26 cellular contexts compared by ENCODE assay signal in the genomic region with DNA sequence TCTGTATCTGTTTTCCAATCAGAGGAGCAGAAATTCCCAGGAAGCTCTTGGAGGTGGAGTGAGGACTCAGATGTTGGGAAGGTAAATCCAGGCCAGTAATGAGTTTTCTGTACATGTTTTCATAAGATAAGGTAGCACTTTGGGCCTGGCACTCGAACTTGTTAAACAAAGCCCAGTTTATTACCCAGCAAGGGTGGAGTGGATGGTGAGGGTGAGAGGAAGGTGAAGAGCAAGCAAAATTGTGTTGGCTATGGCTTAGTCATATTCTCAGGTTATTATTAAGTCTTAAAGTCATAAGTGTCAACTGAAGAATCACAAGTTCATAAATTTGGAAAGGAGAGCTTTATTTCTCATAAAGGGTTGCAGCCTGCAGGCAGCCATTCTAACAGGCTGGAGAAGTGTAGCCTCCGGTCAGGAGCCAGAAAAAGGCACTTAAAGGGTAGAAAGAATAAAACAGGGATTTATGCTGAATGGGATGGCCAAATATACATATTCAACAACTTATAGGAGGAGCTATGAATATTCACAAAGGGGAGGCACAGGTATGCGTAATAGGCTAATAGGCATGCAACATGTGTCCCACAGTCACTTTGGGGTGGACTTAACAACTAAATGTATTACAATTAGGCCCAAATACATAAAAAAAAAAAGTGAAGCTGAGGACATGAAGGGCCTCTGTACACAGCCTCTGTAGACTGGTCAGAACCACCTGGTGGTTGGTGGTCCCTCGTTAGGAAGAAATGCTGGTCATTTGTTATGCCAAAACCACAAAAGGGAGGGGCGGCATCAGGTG.
"Had no signal": no experiment of that assay in that cellular context is flagged by ENCODE, and none has a peak within 500 bp of the region (broad histone marks: within the 10 kb centered on the region; RNA-seq: fewer than 3 reads in every experiment).

No MANE protein-coding gene starts in this region.

- H3K9me3 ChIP-seq: adrenal gland, ascending aorta, left ventricle myocardium inferior, neutrophil, ovary, psoas muscle, right atrium auricular region, thyroid gland had no signal

- H3K4me3 ChIP-seq: adrenal gland, ascending aorta, left ventricle myocardium inferior, ovary, psoas muscle, right atrium auricular region, thyroid gland had no signal

- H3K9me3 Mint-ChIP-seq: activated CD4-positive, alpha-beta memory T cell treated with anti-CD3 and anti-CD28 coated beads for 36 hours; activated T-helper 1 cell treated with anti-CD3 and anti-CD28 coated beads, Interleukin-12 subunit alpha, Interleukin-12 subunit beta, Interleukin-2, Interleukin-4 antibody, amounts not matched to agents 30 ng/mL and 10 ng/mL and 1 ng/mL, durations not matched to agents 14 hours and 24 hours and 36 hours; natural killer cell had no signal

- H3K36me3 Mint-ChIP-seq: activated CD4-positive, alpha-beta memory T cell treated with anti-CD3 and anti-CD28 coated beads for 36 hours; activated naive CD4-positive, alpha-beta T cell treated with anti-CD3 and anti-CD28 coated beads, Interleukin-2, amount 50 U/mL, for 72 hours; immature natural killer cell; mesothelial cell of epicardium; natural killer cell had no signal

- H3K4me1 Mint-ChIP-seq: immature natural killer cell, natural killer cell, T-helper 17 cell had no signal

- ATAC-seq: activated naive CD4-positive, alpha-beta T cell treated with anti-CD3 and anti-CD28 coated beads, Interleukin-2, amount 50 U/mL, for 72 hours; foreskin keratinocyte; natural killer cell; psoas muscle; stimulated activated naive CD8-positive, alpha-beta T cell treated with anti-CD3 and anti-CD28 coated beads, Interleukin-15, Interleukin-2, amounts not matched to agents 100 U/mL and 50 U/mL, for 24 hours; T-helper 17 cell had no signal

- H3K27me3 ChIP-seq: adrenal gland, ascending aorta, brain microvascular endothelial cell, foreskin keratinocyte, neutrophil, ovary, right atrium auricular region, thyroid gland had no signal

- H3K4me3 Mint-ChIP-seq: activated CD4-positive, alpha-beta memory T cell treated with anti-CD3 and anti-CD28 coated beads for 36 hours; activated T-helper 1 cell treated with anti-CD3 and anti-CD28 coated beads, Interleukin-12 subunit alpha, Interleukin-12 subunit beta, Interleukin-2, Interleukin-4 antibody, amounts not matched to agents 30 ng/mL and 10 ng/mL and 1 ng/mL, durations not matched to agents 14 hours and 24 hours and 36 hours; immature natural killer cell; mesothelial cell of epicardium; natural killer cell; T-helper 17 cell had no signal

- DNase-seq: activated CD4-positive, alpha-beta memory T cell treated with anti-CD3 and anti-CD28 coated beads for 36 hours; activated CD4-positive, alpha-beta T cell treated with anti-CD3 and anti-CD28 coated beads for 4 hours; activated CD4-positive, CD25-positive, alpha-beta regulatory T cell; activated T-cell treated with anti-CD3 and anti-CD28 coated beads for 4 hours; adrenal gland; brain microvascular endothelial cell; caudate nucleus; effector memory CD4-positive, alpha-beta T cell; foreskin keratinocyte; immature natural killer cell; left ventricle myocardium inferior; mammary epithelial cell; natural killer cell; ovary; psoas muscle; stimulated activated CD4-positive, alpha-beta T cell treated with anti-CD3 and anti-CD28 coated beads, Interleukin-4, amount 100 ng/mL, for 4 hours; stimulated activated naive CD8-positive, alpha-beta T cell treated with anti-CD3 and anti-CD28 coated beads, Interleukin-15, Interleukin-2, amounts not matched to agents 100 U/mL and 50 U/mL, for 24 hours; substantia nigra; T-helper 17 cell; thyroid gland had no signal

- H3K4me1 ChIP-seq: adrenal gland, ascending aorta, foreskin keratinocyte, left ventricle myocardium inferior, psoas muscle, right atrium auricular region, thyroid gland had no signal

- H3K27ac ChIP-seq: adrenal gland, ascending aorta, brain microvascular endothelial cell, foreskin keratinocyte, left ventricle myocardium inferior, neutrophil, ovary, psoas muscle, right atrium auricular region, thyroid gland had no signal

- H3K36me3 ChIP-seq: adrenal gland, ascending aorta, brain microvascular endothelial cell, left ventricle myocardium inferior, neutrophil, ovary, right atrium auricular region, thyroid gland had no signal
